In genomic region chr14:73277376-73277775, GRCh38 we compare ENCODE assay signal across 8 cellular contexts. TPM values are rescaled to one million over a fixed set of nuclear protein-coding genes. Genes with fewer than 3 reads are reported as not detected.
"Had no signal": no experiment of that assay in that cellular context is flagged by ENCODE, and none has a peak within 500 bp of the region (broad histone marks: within the 10 kb centered on the region; RNA-seq: fewer than 3 reads in every experiment).

No MANE protein-coding gene starts in this region.

- DNase-seq: GM23248, GOT3, H7, HCEC 1CT had no signal

- H3K9me3 Mint-ChIP-seq: IgD-negative memory B cell had no signal

- ATAC-seq: HepG2 had no signal

- H3K4me1 Mint-ChIP-seq: IgD-negative memory B cell had no signal

- H2AFZ ChIP-seq: GM23248 had no signal

- H3K9ac ChIP-seq: GM23248 had no signal

- H3K27me3 Mint-ChIP-seq: IgD-negative memory B cell had no signal

- H3K27ac ChIP-seq: GM23248, HL-60 had no signal

RNA-seq across cellular contexts. Expression of gene PAPLN, which starts 40.1 kb away (rescaled TPM):
- total RNA-seq: H4, HepG2 had no signal
